ENCODE assay signal across 1 cellular context in the genomic region with DNA sequence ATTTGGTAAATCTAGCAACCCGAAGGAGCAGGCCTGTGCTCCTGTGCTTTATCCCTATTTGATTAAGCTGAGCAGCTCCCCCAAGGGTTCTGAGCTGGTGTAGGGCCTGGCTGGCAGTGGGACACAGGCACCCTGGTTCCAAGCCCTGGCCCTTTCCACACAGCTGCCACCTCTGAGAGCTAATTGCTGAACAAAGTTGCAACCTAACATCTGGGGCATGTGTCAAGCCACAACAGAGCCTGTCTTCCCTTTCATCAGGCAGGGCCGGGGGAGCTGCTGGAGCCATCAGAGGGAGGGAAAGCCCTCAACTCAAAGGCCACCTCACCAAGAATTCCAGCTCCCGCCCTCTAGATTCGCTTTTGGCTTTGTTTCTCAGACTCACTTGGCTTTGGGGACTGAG.
A peak's percentile ranks its signal among the peaks of the same experiment; 100 is the strongest.
TF ChIP-seq lines count a peak whose summit lies in the region.

No MANE protein-coding gene starts in this region.

TF ChIP-seq in HCT116, 20 proteins besides CTCF, POLR2A, EP300 and RAD21:
- TF ChIP-seq POLR2AphosphoS5 (IDR thresholded peaks at IDR 0.05; ENCODE audit: low read depth, low read length) (no peak), TCF7L2 (IDR thresholded peaks at IDR 0.05; ENCODE audit: borderline replicate concordance, extremely low read depth, insufficient read depth, insufficient read length) (peak; percentile 92), EZH2phosphoT487 (IDR thresholded peaks at IDR 0.05; ENCODE audit: borderline replicate concordance) (no peak)
- TF ChIP-seq, protein P1, sequence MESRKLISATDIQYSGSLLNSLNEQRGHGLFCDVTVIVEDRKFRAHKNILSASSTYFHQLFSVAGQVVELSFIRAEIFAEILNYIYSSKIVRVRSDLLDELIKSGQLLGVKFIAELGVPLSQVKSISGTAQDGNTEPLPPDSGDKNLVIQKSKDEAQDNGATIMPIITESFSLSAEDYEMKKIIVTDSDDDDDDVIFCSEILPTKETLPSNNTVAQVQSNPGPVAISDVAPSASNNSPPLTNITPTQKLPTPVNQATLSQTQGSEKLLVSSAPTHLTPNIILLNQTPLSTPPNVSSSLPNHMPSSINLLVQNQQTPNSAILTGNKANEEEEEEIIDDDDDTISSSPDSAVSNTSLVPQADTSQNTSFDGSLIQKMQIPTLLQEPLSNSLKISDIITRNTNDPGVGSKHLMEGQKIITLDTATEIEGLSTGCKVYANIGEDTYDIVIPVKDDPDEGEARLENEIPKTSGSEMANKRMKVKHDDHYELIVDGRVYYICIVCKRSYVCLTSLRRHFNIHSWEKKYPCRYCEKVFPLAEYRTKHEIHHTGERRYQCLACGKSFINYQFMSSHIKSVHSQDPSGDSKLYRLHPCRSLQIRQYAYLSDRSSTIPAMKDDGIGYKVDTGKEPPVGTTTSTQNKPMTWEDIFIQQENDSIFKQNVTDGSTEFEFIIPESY (IDR thresholded peaks at IDR 0.05; ENCODE audit: extremely low read depth, insufficient replicate concordance, low read length), result no peak
